In genomic region chr3:195238626-195239118, GRCh38 we compare ENCODE assay signal across 3 cellular contexts.
TF ChIP-seq lines count a peak whose summit lies in the region.

No MANE protein-coding gene starts in this region.

TF ChIP-seq in SK-N-SH, 30 proteins besides CTCF, POLR2A, EP300 and RAD21:
- no peak for TF ChIP-seq USF2 (IDR thresholded peaks at IDR 0.05; ENCODE audit: borderline replicate concordance, low read depth, low read length)
- no peak for TF ChIP-seq POLR2AphosphoS5 (IDR thresholded peaks at IDR 0.05; ENCODE audit: low read depth, low read length)
- TF ChIP-seq MXI1 (IDR thresholded peaks at IDR 0.05; ENCODE audit: low read depth, low read length), result peak; percentile 80; the same call in 1 of the 2 replicates
- TF ChIP-seq YY1 (IDR thresholded peaks at IDR 0.05; ENCODE audit: low read depth), result no peak

TF ChIP-seq in SK-N-SH treated with all-trans-retinoic acid at 6 μM for 48 hours, 23 proteins besides CTCF, POLR2A, EP300 and RAD21:
- TF ChIP-seq CREB5 (CRISPR knock-in tag; IDR thresholded peaks at IDR 0.05; ENCODE audit: low read depth) (no peak), SNAI2 (CRISPR knock-in tag; IDR thresholded peaks at IDR 0.05) (no peak), GLIS3 (CRISPR knock-in tag; IDR thresholded peaks at IDR 0.05) (no peak), TCF4 (CRISPR knock-in tag; IDR thresholded peaks at IDR 0.05; ENCODE audit: borderline replicate concordance) (no peak), ISL1 (CRISPR knock-in tag; IDR thresholded peaks at IDR 0.05) (no peak)
- TF ChIP-seq, protein P1, sequence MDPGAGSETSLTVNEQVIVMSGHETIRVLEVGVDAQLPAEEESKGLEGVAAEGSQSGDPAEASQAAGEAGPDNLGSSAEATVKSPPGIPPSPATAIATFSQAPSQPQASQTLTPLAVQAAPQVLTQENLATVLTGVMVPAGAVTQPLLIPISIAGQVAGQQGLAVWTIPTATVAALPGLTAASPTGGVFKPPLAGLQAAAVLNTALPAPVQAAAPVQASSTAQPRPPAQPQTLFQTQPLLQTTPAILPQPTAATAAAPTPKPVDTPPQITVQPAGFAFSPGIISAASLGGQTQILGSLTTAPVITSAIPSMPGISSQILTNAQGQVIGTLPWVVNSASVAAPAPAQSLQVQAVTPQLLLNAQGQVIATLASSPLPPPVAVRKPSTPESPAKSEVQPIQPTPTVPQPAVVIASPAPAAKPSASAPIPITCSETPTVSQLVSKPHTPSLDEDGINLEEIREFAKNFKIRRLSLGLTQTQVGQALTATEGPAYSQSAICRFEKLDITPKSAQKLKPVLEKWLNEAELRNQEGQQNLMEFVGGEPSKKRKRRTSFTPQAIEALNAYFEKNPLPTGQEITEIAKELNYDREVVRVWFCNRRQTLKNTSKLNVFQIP (CRISPR knock-in tag; IDR thresholded peaks at IDR 0.05; ENCODE audit: borderline replicate concordance, low read depth), result no peak

TF ChIP-seq in endothelial cell of umbilical vein, 7 proteins besides CTCF, POLR2A, EP300 and RAD21 (continued from another document):
- TF ChIP-seq MYC (IDR thresholded peaks at IDR 0.05; ENCODE audit: low read depth, low read length), result no peak
- TF ChIP-seq, protein P2, sequence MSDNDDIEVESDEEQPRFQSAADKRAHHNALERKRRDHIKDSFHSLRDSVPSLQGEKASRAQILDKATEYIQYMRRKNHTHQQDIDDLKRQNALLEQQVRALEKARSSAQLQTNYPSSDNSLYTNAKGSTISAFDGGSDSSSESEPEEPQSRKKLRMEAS (IDR thresholded peaks at IDR 0.05; ENCODE audit: insufficient read depth, insufficient read length), result no peak
TF ChIP-seq in endothelial cell of umbilical vein: peak in this region for 0.
